In the genomic region with DNA sequence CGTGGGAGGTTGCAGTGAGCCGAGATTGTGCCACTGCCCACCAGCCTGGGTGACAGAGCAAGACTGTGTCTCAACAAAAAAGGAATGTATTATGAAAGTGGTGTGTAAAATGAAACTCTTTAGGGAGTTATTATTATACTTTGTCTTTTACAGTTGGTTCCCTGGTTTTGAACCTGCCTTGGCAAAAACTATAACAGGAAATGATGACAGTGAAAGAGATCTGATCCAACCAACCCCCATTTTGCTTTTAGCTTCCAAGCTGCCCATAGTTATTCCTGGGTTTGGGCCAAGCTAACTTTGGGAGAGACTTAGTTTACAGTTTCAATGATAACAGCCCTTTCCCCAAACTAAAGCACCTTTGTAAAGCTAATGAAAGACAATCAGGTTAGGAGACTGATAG, we compare ENCODE assay signal across 1 cellular context.
TF ChIP-seq lines count a peak whose summit lies in the region.

No MANE protein-coding gene starts in this region.

TF ChIP-seq in SK-N-SH treated with all-trans-retinoic acid at 6 μM for 48 hours, 23 proteins besides CTCF, POLR2A, EP300 and RAD21 (continued from another document):
- TF ChIP-seq, protein P1, sequence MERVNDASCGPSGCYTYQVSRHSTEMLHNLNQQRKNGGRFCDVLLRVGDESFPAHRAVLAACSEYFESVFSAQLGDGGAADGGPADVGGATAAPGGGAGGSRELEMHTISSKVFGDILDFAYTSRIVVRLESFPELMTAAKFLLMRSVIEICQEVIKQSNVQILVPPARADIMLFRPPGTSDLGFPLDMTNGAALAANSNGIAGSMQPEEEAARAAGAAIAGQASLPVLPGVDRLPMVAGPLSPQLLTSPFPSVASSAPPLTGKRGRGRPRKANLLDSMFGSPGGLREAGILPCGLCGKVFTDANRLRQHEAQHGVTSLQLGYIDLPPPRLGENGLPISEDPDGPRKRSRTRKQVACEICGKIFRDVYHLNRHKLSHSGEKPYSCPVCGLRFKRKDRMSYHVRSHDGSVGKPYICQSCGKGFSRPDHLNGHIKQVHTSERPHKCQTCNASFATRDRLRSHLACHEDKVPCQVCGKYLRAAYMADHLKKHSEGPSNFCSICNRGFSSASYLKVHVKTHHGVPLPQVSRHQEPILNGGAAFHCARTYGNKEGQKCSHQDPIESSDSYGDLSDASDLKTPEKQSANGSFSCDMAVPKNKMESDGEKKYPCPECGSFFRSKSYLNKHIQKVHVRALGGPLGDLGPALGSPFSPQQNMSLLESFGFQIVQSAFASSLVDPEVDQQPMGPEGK (CRISPR knock-in tag; IDR thresholded peaks at IDR 0.05; ENCODE audit: borderline replicate concordance) = no peak
- TF ChIP-seq ZFP3 (CRISPR knock-in tag; IDR thresholded peaks at IDR 0.05) = no peak
- TF ChIP-seq, protein P2, sequence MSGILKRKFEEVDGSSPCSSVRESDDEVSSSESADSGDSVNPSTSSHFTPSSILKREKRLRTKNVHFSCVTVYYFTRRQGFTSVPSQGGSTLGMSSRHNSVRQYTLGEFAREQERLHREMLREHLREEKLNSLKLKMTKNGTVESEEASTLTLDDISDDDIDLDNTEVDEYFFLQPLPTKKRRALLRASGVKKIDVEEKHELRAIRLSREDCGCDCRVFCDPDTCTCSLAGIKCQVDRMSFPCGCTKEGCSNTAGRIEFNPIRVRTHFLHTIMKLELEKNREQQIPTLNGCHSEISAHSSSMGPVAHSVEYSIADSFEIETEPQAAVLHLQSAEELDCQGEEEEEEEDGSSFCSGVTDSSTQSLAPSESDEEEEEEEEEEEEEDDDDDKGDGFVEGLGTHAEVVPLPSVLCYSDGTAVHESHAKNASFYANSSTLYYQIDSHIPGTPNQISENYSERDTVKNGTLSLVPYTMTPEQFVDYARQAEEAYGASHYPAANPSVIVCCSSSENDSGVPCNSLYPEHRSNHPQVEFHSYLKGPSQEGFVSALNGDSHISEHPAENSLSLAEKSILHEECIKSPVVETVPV (CRISPR knock-in tag; IDR thresholded peaks at IDR 0.05) = no peak
- no peak for TF ChIP-seq ZNF70 (CRISPR knock-in tag; IDR thresholded peaks at IDR 0.05)
- no peak for TF ChIP-seq BACH2 (CRISPR knock-in tag; IDR thresholded peaks at IDR 0.05; ENCODE audit: borderline replicate concordance)
TF ChIP-seq in SK-N-SH treated with all-trans-retinoic acid at 6 μM for 48 hours: peak in this region for 0.
